Comparison of ENCODE assay signal across 9 cellular contexts in genomic region chr14:103910262-103910935, GRCh38. TPM values are rescaled to one million over a fixed set of nuclear protein-coding genes. Genes with fewer than 3 reads are reported as not detected.
DNase-seq lines count a peak whose midpoint lies in the region; ATAC-seq and TF ChIP-seq lines count a peak whose summit lies in the region.
"Had no signal": no experiment of that assay in that cellular context is flagged by ENCODE, and none has a peak within 500 bp of the region (broad histone marks: within the 10 kb centered on the region; RNA-seq: fewer than 3 reads in every experiment).

No MANE protein-coding gene starts in this region.

- H3K9ac ChIP-seq in HUES6 (ENCODE audit: low read length) (no peak overlapping the region), OCI-LY3 (ENCODE audit: low read length) (no peak overlapping the region)

- peak overlapping the region; percentile 71 for H3K4me3 Mint-ChIP-seq in activated T-cell treated with anti-CD3 and anti-CD28 coated beads, Interleukin-2, amount 50 U/mL, for 4 hours
- H3K4me3 Mint-ChIP-seq in naive B cell, result peak overlapping the region in 6 of 8 donors; percentile 21 to 67 (median 59)

- intact Hi-C loops in esophagus squamous epithelium (cut with DNase I), result no loop called here

- TF ChIP-seq CTCF in OCI-LY3 (IDR thresholded peaks at IDR 0.05; ENCODE audit: low read depth, low read length), result peak; percentile 89
- peak; percentile 50 to 93 (median 90) for TF ChIP-seq CTCF in esophagus squamous epithelium (IDR thresholded peaks at IDR 0.05)

- H3K27me3 ChIP-seq in HUES6 (ENCODE audit: control insufficient read depth, insufficient read depth, low read length), result no peaks in the 10 kb centered on the region
- H3K27me3 ChIP-seq in OCI-LY3 (ENCODE audit: low read depth, low read length), result no peaks in the 10 kb centered on the region
- H3K27me3 ChIP-seq in esophagus squamous epithelium, result no peaks in the 10 kb centered on the region

- H3K4me1 ChIP-seq in HUES6 (ENCODE audit: control insufficient read depth, insufficient read depth, low read length), result peaks cover 9% of the 10 kb centered on the region; the same call in 1 of the 2 replicates
- no peaks in the 10 kb centered on the region for H3K4me1 ChIP-seq in OCI-LY3 (ENCODE audit: low read length)
- H3K4me1 ChIP-seq in esophagus squamous epithelium, result peaks cover 0 to 15% (median 11%) of the 10 kb centered on the region in 3 donors

- peaks cover 7% of the 10 kb centered on the region for H3K36me3 Mint-ChIP-seq in activated T-cell treated with anti-CD3 and anti-CD28 coated beads, Interleukin-2, amount 50 U/mL, for 4 hours (ENCODE audit: insufficient read depth)
- peaks cover 7 to 17% of the 10 kb centered on the region in 2 donors for H3K36me3 Mint-ChIP-seq in naive B cell

- WGBS in esophagus squamous epithelium, 2 donors, result 10 to 14% methylated on average over 13 to 14 of the region's 20 CpGs

- peak; percentile 91 to 94 for ATAC-seq in activated T-cell treated with anti-CD3 and anti-CD28 coated beads, Interleukin-2, amount 50 U/mL, for 4 hours
- peak; percentile 78 to 82 for ATAC-seq in naive B cell (ENCODE audit: low read depth in 2 of 2)
- ATAC-seq in HG03135 (IDR thresholded peaks at IDR 0.05; ENCODE audit: unreplicated experiment), result no peak

- H4K20me1 ChIP-seq in OCI-LY3 (ENCODE audit: insufficient read depth, low read length), result no peaks in the 10 kb centered on the region

- H3K79me2 ChIP-seq in OCI-LY3 (ENCODE audit: low read length), result no peaks in the 10 kb centered on the region

- H3K36me3 ChIP-seq in HUES6 (ENCODE audit: control insufficient read depth, insufficient read depth, low read length) (peaks cover 36% of the 10 kb centered on the region), OCI-LY3 (replicated peaks; ENCODE audit: low read depth, low read length) (peaks cover 18% of the 10 kb centered on the region), esophagus squamous epithelium (peaks cover 0 to 48% (median 14%) of the 10 kb centered on the region in 3 donors)

- H3K27ac ChIP-seq in HUES6 (ENCODE audit: low read depth, low read length) (no peak overlapping the region), OCI-LY3 (ENCODE audit: low read length) (no peak overlapping the region), esophagus squamous epithelium (peak overlapping the region; percentile 21 to 66 (median 39))

- peak; percentile 77 for DNase-seq in DMS53 treated with DMSO at 0.1 percent for 48 hours (lab: John Stamatoyannopoulos, UW; ENCODE audit: unreplicated experiment)
- DNase-seq in activated T-cell treated with anti-CD3 and anti-CD28 coated beads, Interleukin-2, amount 50 U/mL, for 4 hours, result peak; percentile 66
- no peak for DNase-seq in esophagus squamous epithelium (lab: John Stamatoyannopoulos, UW)
- DNase-seq in naive B cell, result peak; percentile 46
- peak; percentile 30 to 65 for DNase-seq in stimulated activated CD8-positive, alpha-beta memory T cell treated with anti-CD3 and anti-CD28 coated beads, Interleukin-7, amount 100 ng/mL, for 48 hours (ENCODE audit: extremely low read depth in 1 of 2, low read depth in 1 of 2)

- peak overlapping the region; percentile 49; the same call in 1 of the 2 replicates for H3K4me2 ChIP-seq in OCI-LY3 (ENCODE audit: low read length)

- no peak for TF ChIP-seq POLR2A in esophagus squamous epithelium (IDR thresholded peaks at IDR 0.05)

- peaks cover 22% of the 10 kb centered on the region for H3K4me1 Mint-ChIP-seq in activated T-cell treated with anti-CD3 and anti-CD28 coated beads, Interleukin-2, amount 50 U/mL, for 4 hours (ENCODE audit: low read depth)
- H3K4me1 Mint-ChIP-seq in naive B cell, result peaks cover 5 to 15% (median 12%) of the 10 kb centered on the region in 3 donors

- no peaks in the 10 kb centered on the region for H3K9me3 Mint-ChIP-seq in activated T-cell treated with anti-CD3 and anti-CD28 coated beads, Interleukin-2, amount 50 U/mL, for 4 hours
- no peaks in the 10 kb centered on the region for H3K9me3 Mint-ChIP-seq in naive B cell

- H3K9me3 ChIP-seq in HUES6 (ENCODE audit: control insufficient read depth, insufficient read depth, low read depth, low read length) (no peaks in the 10 kb centered on the region), OCI-LY3 (ENCODE audit: insufficient read depth, low read length) (no peaks in the 10 kb centered on the region), esophagus squamous epithelium (no peaks in the 10 kb centered on the region)

- H3K27ac Mint-ChIP-seq in naive B cell, result peak overlapping the region in 3 of 6 donors; percentile 59 to 73 (median 62)

- no peak overlapping the region for H2AFZ ChIP-seq in OCI-LY3 (ENCODE audit: low read depth, low read length)

- H3K4me3 ChIP-seq in HUES6 (ENCODE audit: low read depth, low read length) (peak overlapping the region; percentile 12), OCI-LY3 (ENCODE audit: low read length) (0 out of 2 replicates have a peak overlapping the region, but pooled peaks have one; percentile 33), esophagus squamous epithelium (peak overlapping the region in 1 of 4 donors; percentile 46)

- H3K27me3 Mint-ChIP-seq in activated T-cell treated with anti-CD3 and anti-CD28 coated beads, Interleukin-2, amount 50 U/mL, for 4 hours (ENCODE audit: low read depth), result no peaks in the 10 kb centered on the region
- peaks cover 0 to 6% (median 0%) of the 10 kb centered on the region in 3 donors for H3K27me3 Mint-ChIP-seq in naive B cell

RNA-seq across cellular contexts. Expression of gene TDRD9, which starts 17.9 kb away (rescaled TPM):
- 1 to 10 TPM in 1 of 3 donors, under 1 TPM in 2; 0.30 to 1.1 (median 0.90) TPM for total RNA-seq in activated T-cell treated with anti-CD3 and anti-CD28 coated beads, Interleukin-2, amount 50 U/mL, for 4 hours
- 1 to 10 TPM in 1 of 4 donors, under 1 TPM in 3; 0.09 to 6.0 (median 0.74) TPM for total RNA-seq in esophagus squamous epithelium
- 1 to 10 TPM in 1 of 6 donors, under 1 TPM in 3, not detected in 2; 0.37 to 3.8 (median 0.85) TPM for polyA plus RNA-seq in naive B cell (ENCODE audit: low read depth in 6 of 6)

RNA-seq across cellular contexts. Expression of gene RD3L, which starts 31.9 kb away (rescaled TPM):
- total RNA-seq in activated T-cell treated with anti-CD3 and anti-CD28 coated beads, Interleukin-2, amount 50 U/mL, for 4 hours, result not detected
- not detected for total RNA-seq in esophagus squamous epithelium
- polyA plus RNA-seq in naive B cell (ENCODE audit: low read depth in 6 of 6), result not detected
- total RNA-seq: glomerular endothelial cell had no signal

Comparison
In these comparisons a context has a peak if more than half of its experiments do, and no peak if none do; other contexts are left out.
1. H3K27ac ChIP-seq: peak in esophagus squamous epithelium (4 of 4); none in HUES6 (single experiment) and OCI-LY3 (single experiment).